8 cellular contexts compared by ENCODE assay signal in the genomic region with DNA sequence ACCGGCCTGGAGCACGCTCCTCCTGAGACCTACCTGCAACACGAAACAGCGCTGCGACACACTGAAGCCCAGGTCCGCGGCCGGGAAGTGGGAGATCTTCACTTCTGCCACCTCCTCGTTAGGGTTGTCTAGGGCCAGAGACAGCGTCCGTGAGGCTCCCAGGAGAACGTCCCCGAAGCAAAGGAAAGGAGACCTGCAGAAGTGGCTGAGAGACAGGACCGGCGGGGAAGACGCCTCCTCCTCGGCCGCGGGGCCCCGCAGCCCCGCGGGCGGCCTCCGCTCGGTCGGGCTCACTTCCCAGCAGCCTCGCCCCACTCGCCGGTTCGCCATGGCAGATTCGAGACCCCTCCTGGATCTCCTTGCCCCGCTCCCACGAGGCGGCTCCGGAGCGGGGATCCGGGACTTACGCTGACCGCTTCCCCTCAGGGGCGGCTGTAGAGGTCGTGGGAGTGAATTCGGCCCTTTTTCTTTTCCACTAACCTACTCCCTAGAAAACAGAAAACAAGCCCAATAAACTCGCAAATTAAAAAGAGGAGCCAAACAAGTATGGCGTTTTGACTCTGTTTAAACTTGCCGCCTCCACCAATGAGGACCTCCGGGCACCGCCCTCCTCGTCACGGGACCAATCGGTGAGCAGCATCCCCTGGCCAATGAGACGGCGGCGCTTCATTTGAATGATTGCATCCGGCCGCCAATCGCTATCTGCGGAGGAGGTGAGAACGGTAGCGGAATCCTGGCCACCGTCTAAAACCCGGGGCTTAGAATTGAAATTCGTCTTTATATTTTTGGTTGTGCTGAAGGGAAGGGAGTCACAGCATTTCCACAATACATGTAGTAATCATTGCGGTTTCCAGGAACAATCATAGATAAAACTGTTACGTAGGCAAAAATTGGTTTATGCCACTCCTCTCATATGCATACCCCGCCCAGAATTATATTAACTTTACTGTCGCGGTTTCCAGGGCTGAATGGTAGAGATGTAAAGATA. TPM values are rescaled to one million over a fixed set of nuclear protein-coding genes. Genes with fewer than 3 reads are reported as not detected.
DNase-seq lines count a peak whose midpoint lies in the region; ATAC-seq and TF ChIP-seq lines count a peak whose summit lies in the region.

A gene with protein sequence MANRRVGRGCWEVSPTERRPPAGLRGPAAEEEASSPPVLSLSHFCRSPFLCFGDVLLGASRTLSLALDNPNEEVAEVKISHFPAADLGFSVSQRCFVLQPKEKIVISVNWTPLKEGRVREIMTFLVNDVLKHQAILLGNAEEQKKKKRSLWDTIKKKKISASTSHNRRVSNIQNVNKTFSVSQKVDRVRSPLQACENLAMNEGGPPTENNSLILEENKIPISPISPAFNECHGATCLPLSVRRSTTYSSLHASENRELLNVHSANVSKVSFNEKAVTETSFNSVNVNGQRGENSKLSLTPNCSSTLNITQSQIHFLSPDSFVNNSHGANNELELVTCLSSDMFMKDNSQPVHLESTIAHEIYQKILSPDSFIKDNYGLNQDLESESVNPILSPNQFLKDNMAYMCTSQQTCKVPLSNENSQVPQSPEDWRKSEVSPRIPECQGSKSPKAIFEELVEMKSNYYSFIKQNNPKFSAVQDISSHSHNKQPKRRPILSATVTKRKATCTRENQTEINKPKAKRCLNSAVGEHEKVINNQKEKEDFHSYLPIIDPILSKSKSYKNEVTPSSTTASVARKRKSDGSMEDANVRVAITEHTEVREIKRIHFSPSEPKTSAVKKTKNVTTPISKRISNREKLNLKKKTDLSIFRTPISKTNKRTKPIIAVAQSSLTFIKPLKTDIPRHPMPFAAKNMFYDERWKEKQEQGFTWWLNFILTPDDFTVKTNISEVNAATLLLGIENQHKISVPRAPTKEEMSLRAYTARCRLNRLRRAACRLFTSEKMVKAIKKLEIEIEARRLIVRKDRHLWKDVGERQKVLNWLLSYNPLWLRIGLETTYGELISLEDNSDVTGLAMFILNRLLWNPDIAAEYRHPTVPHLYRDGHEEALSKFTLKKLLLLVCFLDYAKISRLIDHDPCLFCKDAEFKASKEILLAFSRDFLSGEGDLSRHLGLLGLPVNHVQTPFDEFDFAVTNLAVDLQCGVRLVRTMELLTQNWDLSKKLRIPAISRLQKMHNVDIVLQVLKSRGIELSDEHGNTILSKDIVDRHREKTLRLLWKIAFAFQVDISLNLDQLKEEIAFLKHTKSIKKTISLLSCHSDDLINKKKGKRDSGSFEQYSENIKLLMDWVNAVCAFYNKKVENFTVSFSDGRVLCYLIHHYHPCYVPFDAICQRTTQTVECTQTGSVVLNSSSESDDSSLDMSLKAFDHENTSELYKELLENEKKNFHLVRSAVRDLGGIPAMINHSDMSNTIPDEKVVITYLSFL (N-terminal part only) (minus strand): TSS at position 562 of the 988 bp plus-strand sequence. CDS start 232 bp downstream, at position 330.

- peak; percentile 96 for ATAC-seq in HG02870 (IDR thresholded peaks at IDR 0.05; ENCODE audit: unreplicated experiment)
- peak; percentile 99 for ATAC-seq in T-cell (replicated peaks in 1 of 4)
- ATAC-seq in heart left ventricle, result peak; percentile 99 to 100 (median 100)
- peak; percentile 97 to 100 for ATAC-seq in upper lobe of left lung (ENCODE audit: low FRiP score in 2 of 2)

- H3K36me3 ChIP-seq in adipocyte (ENCODE audit: control insufficient read depth, insufficient read depth, low read length, severe bottlenecking) (no peaks in the 10 kb centered on the region), heart left ventricle (no peaks in the 10 kb centered on the region), upper lobe of left lung (no peaks in the 10 kb centered on the region)

- TF ChIP-seq EP300 in upper lobe of left lung (IDR thresholded peaks at IDR 0.05), result no peak

- peak within 1 kb of the TSS; percentile 97 for H3K4me3 ChIP-seq in adipocyte (ENCODE audit: low read length)
- peak within 1 kb of the TSS; percentile 49 to 83 (median 66) for H3K4me3 ChIP-seq in heart left ventricle
- H3K4me3 ChIP-seq in upper lobe of left lung, result peak within 1 kb of the TSS; percentile 62 to 86 (median 78)

- POLR2A ChIA-PET in T-cell (lab: Charles Lee), result no interaction called here

- H3K27ac ChIP-seq in heart left ventricle (peak within 1 kb of the TSS in 1 of 12 donors; percentile 61), upper lobe of left lung (peak within 1 kb of the TSS in 2 of 4 donors; percentile 57 to 65)

- TF ChIP-seq POLR2A in heart left ventricle (IDR thresholded peaks at IDR 0.05) (no peak), upper lobe of left lung (IDR thresholded peaks at IDR 0.05) (no peak)

- TF ChIP-seq CTCF in GM13977 (IDR thresholded peaks at IDR 0.05; ENCODE audit: extremely low read depth, insufficient read depth, missing control alignments), result no peak
- TF ChIP-seq CTCF in heart left ventricle (IDR thresholded peaks at IDR 0.05), result no peak
- TF ChIP-seq CTCF in upper lobe of left lung (IDR thresholded peaks at IDR 0.05), result no peak

- peak within 1 kb of the TSS; percentile 88 to 92 for H3K27ac Mint-ChIP-seq in T-cell

- H3K4me1 Mint-ChIP-seq in T-cell, result peaks cover 11 to 32% (median 32%) of the 10 kb centered on the region in 3 donors

- H3K4me3 Mint-ChIP-seq in T-cell, result peak within 1 kb of the TSS; percentile 84 to 88 (median 85)

- peaks cover 7% of the 10 kb centered on the region for H3K4me1 ChIP-seq in adipocyte (ENCODE audit: control insufficient read depth, insufficient read depth, low read length)
- H3K4me1 ChIP-seq in heart left ventricle, result peaks cover 0 to 20% (median 5%) of the 10 kb centered on the region in 12 donors
- peaks cover 8 to 14% (median 10%) of the 10 kb centered on the region in 4 donors for H3K4me1 ChIP-seq in upper lobe of left lung

- H3K27me3 Mint-ChIP-seq in T-cell, result peaks cover 0 to 4% of the 10 kb centered on the region in 2 donors

- in situ Hi-C loops in GM13977 (cut with MboI; ENCODE audit: low pct_unique_long_range_greater_than_20kb, low sequenced_read_pairs, unreplicated experiment), result no loop called here

- DNase-seq in GM13977 (ENCODE audit: low spot score) (peak; percentile 89), NCI-H146 (lab: John Stamatoyannopoulos, UW) (peak; percentile 95), T-cell (peak; percentile 84 to 97 (median 95)), adipocyte (ENCODE audit: low read depth) (peak; percentile 99), heart left ventricle (peak; percentile 94 to 96 (median 96)), pons (ENCODE audit: low spot score) (peak; percentile 91), upper lobe of left lung (peak; percentile 94 to 95)

- intact Hi-C loops in heart left ventricle (cut with DNase I), result loop anchor here in 1 of 10 donors (5.0 kb wide), 1 partner anchor 404 kb away; no protein-coding TSS in a partner anchor

- 0 to 1% (median 0%) methylated on average over 63 to 67 of the region's 67 CpGs for WGBS in heart left ventricle, 4 donors
- WGBS in upper lobe of left lung, 2 donors, result 0 to 2% methylated on average over 56 to 63 of the region's 67 CpGs

- CTCF ChIA-PET in T-cell (lab: Charles Lee), result interaction anchor here (0.6 to 1.4 kb wide), 2 partner anchors 34 to 379 kb away, joined by 3 to 5 read pairs; no protein-coding TSS in a partner anchor

- H3K36me3 Mint-ChIP-seq in T-cell, result no peaks in the 10 kb centered on the region

- peak within 1 kb of the TSS; percentile 77 for H3K9ac ChIP-seq in adipocyte (ENCODE audit: low read length)

- no peaks in the 10 kb centered on the region for H3K9me3 ChIP-seq in adipocyte (ENCODE audit: control insufficient read depth, low read length)
- no peaks in the 10 kb centered on the region for H3K9me3 ChIP-seq in heart left ventricle
- no peaks in the 10 kb centered on the region for H3K9me3 ChIP-seq in upper lobe of left lung

- H3K9me3 Mint-ChIP-seq in T-cell, result no peaks in the 10 kb centered on the region

- H3K27me3 ChIP-seq in adipocyte (replicated peaks; ENCODE audit: control insufficient read depth, insufficient read depth, low read length) (no peaks in the 10 kb centered on the region), heart left ventricle (peaks cover 0 to 11% (median 0%) of the 10 kb centered on the region in 9 donors), upper lobe of left lung (no peaks in the 10 kb centered on the region)

RNA-seq across cellular contexts. Expression of the gene that starts here (rescaled TPM):
- under 1 TPM; 0.41 to 0.93 (median 0.44) TPM for total RNA-seq in T-cell
- total RNA-seq in heart left ventricle, result 1 to 10 TPM in 1 of 9 donors, under 1 TPM in 8; 0.19 to 5.9 (median 0.46) TPM
- polyA plus RNA-seq in heart left ventricle, result under 1 TPM; 0.08 TPM
- total RNA-seq in upper lobe of left lung, result 1 to 10 TPM in 4 of 6 donors, under 1 TPM in 2; under 0.01 to 2.7 (median 1.1) TPM

Comparison
In these comparisons a context has a peak if more than half of its experiments do, and no peak if none do; other contexts are left out.
1. Peak in DNase-seq and ATAC-seq in T-cell; RNA of the gene not detected or under 1 TPM.